In genomic region chrX:118117069-118117405, GRCh38 we compare ENCODE assay signal across 8 cellular contexts. TPM values are rescaled to one million over a fixed set of nuclear protein-coding genes. Genes with fewer than 3 reads are reported as not detected.
DNase-seq lines count a peak whose midpoint lies in the region; ATAC-seq and TF ChIP-seq lines count a peak whose summit lies in the region.

No MANE protein-coding gene starts in this region.

- no peak for ATAC-seq in HG02870 (IDR thresholded peaks at IDR 0.05; ENCODE audit: unreplicated experiment)
- no peak for ATAC-seq in GM18858 (IDR thresholded peaks at IDR 0.05; ENCODE audit: unreplicated experiment)

- H3K9me3 ChIP-seq in CD8-positive, alpha-beta memory T cell (ENCODE audit: low read length), result no peaks in the 10 kb centered on the region
- H3K9me3 ChIP-seq in HUES64 (ENCODE audit: insufficient read depth, low read depth, low read length) (no peaks in the 10 kb centered on the region), colonic mucosa (no peaks in the 10 kb centered on the region), muscle layer of duodenum (ENCODE audit: control insufficient read depth in 1 of 2, low read length in 2 of 2) (no peaks in the 10 kb centered on the region)

- peaks cover 17 to 31% of the 10 kb centered on the region in 2 donors for H3K27me3 Mint-ChIP-seq in CD8-positive, alpha-beta memory T cell

- intact Hi-C loops in colonic mucosa (cut with DNase I), result no loop called here

- no peaks in the 10 kb centered on the region for H3K36me3 Mint-ChIP-seq in CD8-positive, alpha-beta memory T cell

- H3K4me1 ChIP-seq in CD8-positive, alpha-beta memory T cell (ENCODE audit: insufficient read depth, low read length), result no peaks in the 10 kb centered on the region
- H3K4me1 ChIP-seq in HUES64 (ENCODE audit: insufficient read depth, low read length) (no peaks in the 10 kb centered on the region), colonic mucosa (no peaks in the 10 kb centered on the region), muscle layer of duodenum (ENCODE audit: control insufficient read depth in 1 of 2, insufficient read depth in 2 of 2, low read length in 2 of 2) (no peaks in the 10 kb centered on the region)

- POLR2A ChIA-PET in CD8-positive, alpha-beta memory T cell (lab: Charles Lee), result no interaction called here

- H3K9me3 Mint-ChIP-seq in CD8-positive, alpha-beta memory T cell, result peaks cover 0 to 2% (median 1%) of the 10 kb centered on the region in 5 donors

- H3K27me3 ChIP-seq in CD8-positive, alpha-beta memory T cell (ENCODE audit: insufficient read depth, low read length, poor library complexity, severe bottlenecking), result no peaks in the 10 kb centered on the region
- peaks cover 17% of the 10 kb centered on the region for H3K27me3 ChIP-seq in HUES64 (ENCODE audit: insufficient read depth, low read length)
- H3K27me3 ChIP-seq in colonic mucosa, result no peaks in the 10 kb centered on the region
- H3K27me3 ChIP-seq in muscle layer of duodenum (ENCODE audit: low read depth, low read length), result no peaks in the 10 kb centered on the region

- TF ChIP-seq CTCF in colonic mucosa (IDR thresholded peaks at IDR 0.05), result no peak

- no peak overlapping the region for H3K9ac ChIP-seq in HUES64 (ENCODE audit: low read depth, low read length)
- H3K9ac ChIP-seq in colonic mucosa (ENCODE audit: low read depth in 2 of 2, low read length in 2 of 2), result peak overlapping the region; percentile 3 to 53

- H3K36me3 ChIP-seq in CD8-positive, alpha-beta memory T cell (ENCODE audit: insufficient read depth, low read length), result no peaks in the 10 kb centered on the region
- H3K36me3 ChIP-seq in HUES64 (ENCODE audit: insufficient read depth, low read length), result no peaks in the 10 kb centered on the region
- no peaks in the 10 kb centered on the region for H3K36me3 ChIP-seq in colonic mucosa
- H3K36me3 ChIP-seq in muscle layer of duodenum (ENCODE audit: control insufficient read depth in 1 of 2, insufficient read depth in 2 of 2, low read length in 2 of 2), result no peaks in the 10 kb centered on the region

- no peak overlapping the region for H3K27ac ChIP-seq in CD8-positive, alpha-beta memory T cell (ENCODE audit: low read depth, low read length)
- H3K27ac ChIP-seq in HUES64 (ENCODE audit: low read depth, low read length), result no peak overlapping the region
- no peak overlapping the region for H3K27ac ChIP-seq in colonic mucosa
- no peak overlapping the region for H3K27ac ChIP-seq in muscle layer of duodenum (ENCODE audit: low read length)

- peak overlapping the region in 4 of 7 donors; percentile 10 to 82 (median 47) for H3K4me3 Mint-ChIP-seq in CD8-positive, alpha-beta memory T cell

- H3K27ac Mint-ChIP-seq in CD8-positive, alpha-beta memory T cell, result no peak overlapping the region

- no peak overlapping the region for H3K4me3 ChIP-seq in CD8-positive, alpha-beta memory T cell (ENCODE audit: low read length)
- H3K4me3 ChIP-seq in HUES64 (ENCODE audit: low read length), result peak overlapping the region; percentile 85
- H3K4me3 ChIP-seq in colonic mucosa, result peak overlapping the region; percentile 48
- peak overlapping the region; percentile 50 to 73 for H3K4me3 ChIP-seq in muscle layer of duodenum (ENCODE audit: low read depth in 1 of 2, low read length in 2 of 2)

- DNase-seq in CD8-positive, alpha-beta memory T cell, result no peak
- DNase-seq in colonic mucosa, result no peak
- no peak for DNase-seq in activated gamma-delta T cell (lab: John Stamatoyannopoulos, UW)
- no peak for DNase-seq in iPS-NIHi7 (ENCODE audit: extremely low spot score)

- 7% methylated on average over 12 of the region's 12 CpGs for WGBS in HUES64

- CTCF ChIA-PET in CD8-positive, alpha-beta memory T cell (lab: Charles Lee), result no interaction called here

- H3K4me1 Mint-ChIP-seq in CD8-positive, alpha-beta memory T cell, result peaks cover 0 to 9% (median 6%) of the 10 kb centered on the region in 3 donors

RNA-seq across cellular contexts. Expression of gene KLHL13, which starts 0.4 kb away (rescaled TPM):
- total RNA-seq in CD8-positive, alpha-beta memory T cell, result under 1 TPM; 0.11 to 0.20 TPM
- 0.24 TPM for polyA plus RNA-seq in CD8-positive, alpha-beta memory T cell
- polyA plus RNA-seq in HUES64 (2013, experiment 1 of 2), result 8.7 TPM
- 11.2 TPM for polyA plus RNA-seq in HUES64 (2013, experiment 2 of 2)
- 1 to 10 TPM; 2.7 to 3.0 TPM for total RNA-seq in colonic mucosa
